33 cellular contexts compared by ENCODE assay signal in genomic region chr17:41499714-41500113, GRCh38. TPM values are rescaled to one million over a fixed set of nuclear protein-coding genes. Genes with fewer than 3 reads are reported as not detected.
A peak's percentile ranks its signal among the peaks of the same experiment; 100 is the strongest.
DNase-seq lines count a peak whose midpoint lies in the region; ATAC-seq, FAIRE-seq and TF ChIP-seq lines count a peak whose summit lies in the region.
"Had no signal": no experiment of that assay in that cellular context is flagged by ENCODE, and none has a peak within 500 bp of the region (broad histone marks: within the 10 kb centered on the region; RNA-seq: fewer than 3 reads in every experiment).

No MANE protein-coding gene starts in this region.

- no peak for FAIRE-seq in H1 (lab: Jason Lieb, UNC)

- peak overlapping the region; percentile 64 to 77 for H4K8ac ChIP-seq in IMR-90 (ENCODE audit: low read depth in 2 of 2, low read length in 2 of 2)
- H4K8ac ChIP-seq in H1 (ENCODE audit: extremely low read depth, insufficient read depth, low read length): no peak overlapping the region; the same call in 1 of the 2 replicates

- H3K9ac ChIP-seq in IMR-90 (ENCODE audit: low read depth, low read length): no peak overlapping the region
- no peak overlapping the region; a peak in 1 of 7 replicates for H3K9ac ChIP-seq in H1 (replicated peaks in 1 of 4; ENCODE audit: extremely low read depth in 1 of 4, low read depth in 3 of 4, low read length in 3 of 4)
- no peak overlapping the region for H3K9ac ChIP-seq in skeletal muscle satellite cell (ENCODE audit: low read depth, low read length)
- H3K9ac ChIP-seq: KMS-11 had no signal

- H2BK15ac ChIP-seq in IMR-90 (ENCODE audit: low read depth, low read length) (peak overlapping the region; percentile 64; the same call in 2 of the 3 replicates), H1 (ENCODE audit: low read length) (0 out of 2 replicates have a peak overlapping the region, but pooled peaks have one; percentile 40)

- peak overlapping the region; percentile 9 for H3K27ac ChIP-seq in CD8-positive, alpha-beta memory T cell (ENCODE audit: low read depth, low read length)
- H3K27ac ChIP-seq in IMR-90 (ENCODE audit: insufficient read depth, low read length): no peak overlapping the region; the same call in 1 of the 2 replicates
- H3K27ac ChIP-seq in H1 (ENCODE audit: low read depth, low read length): no peak overlapping the region
- H3K27ac ChIP-seq in upper lobe of left lung: peak overlapping the region in 2 of 4 donors; percentile 1 to 63
- H3K27ac ChIP-seq in transverse colon: no peak overlapping the region
- H3K27ac ChIP-seq: C4-2B, KMS-11, right lobe of liver, SJCRH30, tibial nerve, WERI-Rb-1 had no signal

- no peaks in the 10 kb centered on the region for H3K79me1 ChIP-seq in IMR-90 (ENCODE audit: low read depth in 1 of 2, low read length in 2 of 2)
- no peaks in the 10 kb centered on the region for H3K79me1 ChIP-seq in H1 (ENCODE audit: low read depth, low read length)

- H3K4me3 Mint-ChIP-seq in CD8-positive, alpha-beta memory T cell: no peak overlapping the region
- H3K4me3 Mint-ChIP-seq: neural crest cell had no signal

- no peak for TF ChIP-seq POLR2A in IMR-90 (IDR thresholded peaks at IDR 0.05; ENCODE audit: low read depth, low read length)
- no peak for TF ChIP-seq POLR2A in H1 (IDR thresholded peaks at IDR 0.05; ENCODE audit: control extremely low read depth in 1 of 2, low read depth in 2 of 2, low read length in 2 of 2)
- no peak for TF ChIP-seq POLR2A in upper lobe of left lung (IDR thresholded peaks at IDR 0.05)
- TF ChIP-seq POLR2A in transverse colon (IDR thresholded peaks at IDR 0.05): no peak

- H3K36me3 Mint-ChIP-seq in CD8-positive, alpha-beta memory T cell: no peaks in the 10 kb centered on the region
- H3K36me3 Mint-ChIP-seq: activated naive CD4-positive, alpha-beta T cell treated with anti-CD3 and anti-CD28 coated beads, Interleukin-2, amount 50 U/mL, for 72 hours had no signal

- no TSS peak for BruUV-seq in IMR-90 (replicated peaks; lab: Mats Ljungman, UMichigan)

- TF ChIP-seq EP300 in H1 (IDR thresholded peaks at IDR 0.05; ENCODE audit: borderline replicate concordance in 1 of 2, low read depth in 2 of 2, low read length in 2 of 2) (no peak), upper lobe of left lung (IDR thresholded peaks at IDR 0.05) (no peak), transverse colon (IDR thresholded peaks at IDR 0.05; ENCODE audit: low read depth) (no peak)

- H3K18ac ChIP-seq in IMR-90 (ENCODE audit: low read depth, low read length) (no peak overlapping the region), H1 (ENCODE audit: extremely low read depth, low read length) (peak overlapping the region; percentile 44)

- no peaks in the 10 kb centered on the region for H3K9me3 Mint-ChIP-seq in CD8-positive, alpha-beta memory T cell
- H3K9me3 Mint-ChIP-seq: activated naive CD4-positive, alpha-beta T cell treated with anti-CD3 and anti-CD28 coated beads, Interleukin-2, amount 50 U/mL, for 72 hours; neural crest cell had no signal

- H3K23ac ChIP-seq in IMR-90 (ENCODE audit: low read depth, low read length): peak overlapping the region; percentile 76; the same call in 1 of the 2 replicates
- no peak overlapping the region for H3K23ac ChIP-seq in H1 (ENCODE audit: insufficient read length)

- peak overlapping the region; percentile 99; the same call in 1 of the 2 replicates for H2BK12ac ChIP-seq in H1 (ENCODE audit: low read depth, low read length)

- in situ Hi-C loops in IMR-90 (cut with MboI; ENCODE audit: low sequenced_read_pairs) (no loop called here), transverse colon (cut with MboI; ENCODE audit: low pct_ligation_motif_present in 1 of 4, low pct_unique_long_range_greater_than_20kb in 1 of 4, low sequenced_read_pairs in 3 of 4) (no loop called here)

- no peak overlapping the region; the same call in 1 of the 2 replicates for H4K5ac ChIP-seq in IMR-90 (ENCODE audit: low read depth, low read length)
- H4K5ac ChIP-seq in H1 (ENCODE audit: insufficient read length, low read depth, low read length): no peak overlapping the region

- no peak for DNase-seq in CD8-positive, alpha-beta memory T cell
- DNase-seq in IMR-90: no peak
- no peak for DNase-seq in H1 (ENCODE audit: low read depth in 1 of 2, low spot score in 2 of 2)
- no peak for DNase-seq in HEK293T (ENCODE audit: extremely low spot score)
- no peak for DNase-seq in putamen (ENCODE audit: low spot score)
- DNase-seq in upper lobe of left lung: no peak
- no peak for DNase-seq in transverse colon
- DNase-seq: activated CD4-positive, alpha-beta T cell treated with anti-CD3 and anti-CD28 coated beads for 48 hours; activated CD8-positive, alpha-beta memory T cell treated with anti-CD3 and anti-CD28 coated beads for 24 hours; activated effector memory CD4-positive, alpha-beta T cell treated with Interleukin-2 at 50 U/mL for 16 hours; activated T-cell treated with anti-CD3 and anti-CD28 coated beads for 4 hours; anterior cingulate cortex; DMS79 treated with DMSO at 0.1 percent for 48 hours; GDM1; hypothalamus; MM.1S; NCI-H1436; NCI-H2081 treated with DMSO at 0.1 percent for 48 hours; NCI-H345; NCI-H69; right lobe of liver; SJCRH30; stimulated activated CD4-positive, alpha-beta T cell treated with anti-CD3 and anti-CD28 coated beads, Interleukin-4, amount 100 ng/mL, for 1 hour; WERI-Rb-1 had no signal

- CTCF ChIA-PET in CD8-positive, alpha-beta memory T cell (lab: Charles Lee): no interaction called here
- CTCF ChIA-PET in IMR-90 (lab: Yijun Ruan, JAX) (interaction anchor here (1.0 kb wide), 1 partner anchor 148 kb away, joined by 3 read pairs; no protein-coding TSS in a partner anchor), H1 (lab: Charles Lee; ENCODE audit: partially characterized antibody) (interaction anchor here (0.7 to 33.9 kb wide), 7 partner anchors 12 to 574 kb away, joined by 4 to 427 read pairs (median 8); partner anchors contain the start of gene KRT36), HEK293T (lab: Yijun Ruan, JAX) (interaction anchor here (0.9 kb wide), 1 partner anchor 149 kb away, joined by 3 read pairs; no protein-coding TSS in a partner anchor)

- TF ChIP-seq RAD21 in IMR-90 (IDR thresholded peaks at IDR 0.05; ENCODE audit: low read length) (no peak), H1 (IDR thresholded peaks at IDR 0.05 in 1 of 2, conservative IDR thresholded peaks at IDR 0.05 in 1 of 2; ENCODE audit: low read depth in 2 of 2, low read length in 2 of 2) (no peak)

- peak overlapping the region; percentile 12 for H2BK5ac ChIP-seq in IMR-90 (ENCODE audit: low read depth, low read length, poor library complexity, severe bottlenecking)
- peak overlapping the region; percentile 57; the same call in 1 of the 2 replicates for H2BK5ac ChIP-seq in H1 (ENCODE audit: low read depth, low read length)

- no peak overlapping the region for H3K4me3 ChIP-seq in CD8-positive, alpha-beta memory T cell (ENCODE audit: low read length)
- H3K4me3 ChIP-seq in IMR-90 (ENCODE audit: insufficient read depth, low read depth, low read length) (no peak overlapping the region), H1 (ENCODE audit: extremely low read depth in 1 of 4, insufficient read depth in 2 of 4, low read depth in 3 of 4, low read length in 4 of 4) (peak overlapping the region in 1 of 4 experiments; percentile 3; a peak in 1 of 8 replicates), skeletal muscle satellite cell (ENCODE audit: low read length) (no peak overlapping the region), upper lobe of left lung (no peak overlapping the region), transverse colon (no peak overlapping the region)
- H3K4me3 ChIP-seq: right lobe of liver, SJCRH30, tibial nerve had no signal

- intact Hi-C loops in IMR-90 (cut with micrococcal nuclease) (loop anchor here (5.0 kb wide), 1 partner anchor 437 kb away; the partner anchor contains the start of gene KRTAP2-3), transverse colon (cut with DNase I; ENCODE audit: low total_unique reads) (no loop called here)

- H3K56ac ChIP-seq in IMR-90 (ENCODE audit: extremely low read depth, insufficient read depth, low read length): no peak overlapping the region
- H3K56ac ChIP-seq in H1 (replicated peaks; ENCODE audit: insufficient read length, low read depth, low read length): no peak overlapping the region

- H2BK120ac ChIP-seq in IMR-90 (ENCODE audit: low read depth, low read length) (peak overlapping the region; percentile 91), H1 (replicated peaks; ENCODE audit: low read depth, low read length) (peak overlapping the region; percentile 24)

- H2BK20ac ChIP-seq in IMR-90 (ENCODE audit: low read depth, low read length) (peak overlapping the region; percentile 69), H1 (ENCODE audit: low read length) (peak overlapping the region; percentile 91)

- no peaks in the 10 kb centered on the region for H3K27me3 ChIP-seq in CD8-positive, alpha-beta memory T cell (ENCODE audit: insufficient read depth, low read length, poor library complexity, severe bottlenecking)
- H3K27me3 ChIP-seq in IMR-90 (ENCODE audit: control insufficient read depth, insufficient read depth, low read length) (no peaks in the 10 kb centered on the region), H1 (replicated peaks in 1 of 4; ENCODE audit: control insufficient read depth in 3 of 4, extremely low read depth in 1 of 4, insufficient read depth in 3 of 4, low read length in 3 of 4) (no peaks in the 10 kb centered on the region), skeletal muscle satellite cell (ENCODE audit: control insufficient read depth, insufficient read depth, low read length) (no peaks in the 10 kb centered on the region), upper lobe of left lung (no peaks in the 10 kb centered on the region), transverse colon (no peaks in the 10 kb centered on the region)
- H3K27me3 ChIP-seq: right lobe of liver, SJCRH30, tibial nerve had no signal

- POLR2A ChIA-PET in CD8-positive, alpha-beta memory T cell (lab: Charles Lee): no interaction called here
- POLR2A ChIA-PET in IMR-90 (lab: Charles Lee; ENCODE audit: unreplicated experiment) (no interaction called here), H1 (lab: Charles Lee; ENCODE audit: partially characterized antibody) (interaction anchor here (1.0 to 5.6 kb wide), 4 partner anchors 13 to 189 kb away, joined by 3 to 32 read pairs (median 9); partner anchors contain the start of genes EIF1 and KRT19), HEK293T (lab: Yijun Ruan, JAX) (no interaction called here)

- H3K36me3 ChIP-seq in CD8-positive, alpha-beta memory T cell (ENCODE audit: insufficient read depth, low read length): no peaks in the 10 kb centered on the region
- H3K36me3 ChIP-seq in IMR-90 (ENCODE audit: control insufficient read depth, insufficient read depth, low read length) (no peaks in the 10 kb centered on the region), H1 (ENCODE audit: control insufficient read depth in 2 of 4, insufficient read depth in 4 of 4, low read length in 3 of 4) (no peaks in the 10 kb centered on the region), skeletal muscle satellite cell (ENCODE audit: insufficient read depth, low read length) (no peaks in the 10 kb centered on the region), upper lobe of left lung (no peaks in the 10 kb centered on the region), transverse colon (no peaks in the 10 kb centered on the region)
- H3K36me3 ChIP-seq: right lobe of liver, SJCRH30, tibial nerve, WERI-Rb-1 had no signal

- H2AFZ ChIP-seq in IMR-90 (replicated peaks; ENCODE audit: low read length, poor library complexity) (peak overlapping the region; percentile 84), H1 (ENCODE audit: low read length) (no peak overlapping the region)

- peak overlapping the region; percentile 89 for H2AK9ac ChIP-seq in IMR-90 (replicated peaks; ENCODE audit: low read depth, low read length, poor library complexity)

- ATAC-seq in IMR-90 (ENCODE audit: low read depth) (no peak), upper lobe of left lung (ENCODE audit: low FRiP score in 2 of 2) (no peak)
- ATAC-seq: activated naive CD4-positive, alpha-beta T cell treated with anti-CD3 and anti-CD28 coated beads, Interleukin-2, amount 50 U/mL, for 72 hours had no signal

- peak overlapping the region in 1 of 8 donors; percentile 41 for H3K27ac Mint-ChIP-seq in CD8-positive, alpha-beta memory T cell
- H3K27ac Mint-ChIP-seq: progenitor cell of endocrine pancreas had no signal

- peaks cover 9% of the 10 kb centered on the region for H3K4me1 ChIP-seq in CD8-positive, alpha-beta memory T cell (ENCODE audit: insufficient read depth, low read length)
- H3K4me1 ChIP-seq in IMR-90 (ENCODE audit: control insufficient read depth, insufficient read depth, low read length) (peaks cover 16% of the 10 kb centered on the region), H1 (replicated peaks in 1 of 4; ENCODE audit: control insufficient read depth in 3 of 4, insufficient read depth in 4 of 4, low read length in 3 of 4) (peaks cover 0 to 19% (median 12%) of the 10 kb centered on the region in 4 experiments; a peak in 6 of 7 replicates), skeletal muscle satellite cell (ENCODE audit: control insufficient read depth, insufficient read depth, low read length) (peaks cover 24% of the 10 kb centered on the region), upper lobe of left lung (peaks cover 5 to 14% (median 9%) of the 10 kb centered on the region in 4 donors), transverse colon (no peaks in the 10 kb centered on the region)
- H3K4me1 ChIP-seq: right lobe of liver had no signal

- 83% methylated on average over 1 of the region's 5 CpGs; no CpG with 5 or more reads in 1 of the 2 experiments for WGBS in IMR-90 (ENCODE audit: extremely low coverage in 2 of 2, insufficient read length in 1 of 2), 2 experiments
- 81% methylated on average over 5 of the region's 5 CpGs; no CpG with 5 or more reads in 1 of the 2 experiments for WGBS in H1 (ENCODE audit: extremely low coverage in 1 of 2, insufficient coverage in 1 of 2, insufficient read length in 1 of 2, insufficient replicate concordance in 2 of 2, low coverage in 1 of 2, low lambda C conversion rate in 2 of 2, missing lambda C conversion rate in 1 of 2), 2 experiments
- WGBS in upper lobe of left lung, 2 donors: 81 to 83% methylated on average over 5 of the region's 5 CpGs
- WGBS in transverse colon (ENCODE audit: low coverage in 1 of 2), 2 donors: 82% methylated on average over 5 of the region's 5 CpGs; no CpG with 5 or more reads in 1 of the 2 donors

- TF ChIP-seq CTCF in IMR-90 (conservative IDR thresholded peaks at IDR 0.05; ENCODE audit: low read depth, low read length) (no peak), H1 (IDR thresholded peaks at IDR 0.05; ENCODE audit: control extremely low read depth in 1 of 3, insufficient read depth in 1 of 3, low read depth in 1 of 3, low read length in 3 of 3) (no peak), upper lobe of left lung (IDR thresholded peaks at IDR 0.05) (no peak), transverse colon (IDR thresholded peaks at IDR 0.05) (no peak)

- peaks cover 10 to 31% of the 10 kb centered on the region in 2 donors for H3K27me3 Mint-ChIP-seq in CD8-positive, alpha-beta memory T cell

- H3K14ac ChIP-seq in IMR-90 (replicated peaks; ENCODE audit: low read depth, low read length): peak overlapping the region; percentile 88
- H3K14ac ChIP-seq in H1 (ENCODE audit: insufficient read length): no peak overlapping the region

- H3K9me3 ChIP-seq in CD8-positive, alpha-beta memory T cell (ENCODE audit: low read length): no peaks in the 10 kb centered on the region
- H3K9me3 ChIP-seq in IMR-90 (ENCODE audit: control insufficient read depth, insufficient read depth, low read length) (no peaks in the 10 kb centered on the region), H1 (ENCODE audit: insufficient read depth in 2 of 2, low read depth in 1 of 2, low read length in 1 of 2) (no peaks in the 10 kb centered on the region), skeletal muscle satellite cell (replicated peaks; ENCODE audit: low read length) (no peaks in the 10 kb centered on the region), upper lobe of left lung (no peaks in the 10 kb centered on the region), transverse colon (no peaks in the 10 kb centered on the region)
- H3K9me3 ChIP-seq: right lobe of liver, SJCRH30, tibial nerve had no signal

- H3K4me2 ChIP-seq in IMR-90 (ENCODE audit: low read depth, low read length) (no peak overlapping the region), H1 (ENCODE audit: insufficient read depth in 1 of 2, low read depth in 2 of 2, low read length in 2 of 2) (peak overlapping the region; percentile 25 to 48; a peak in 2 of 4 replicates), skeletal muscle satellite cell (ENCODE audit: low read length) (peak overlapping the region; percentile 1)
- H3K4me2 ChIP-seq: KMS-11 had no signal

- H3K4ac ChIP-seq in IMR-90 (ENCODE audit: low read depth, low read length) (peak overlapping the region; percentile 86), H1 (replicated peaks; ENCODE audit: insufficient read length, low read depth, low read length) (no peak overlapping the region)

- dilution Hi-C loops in IMR-90 (cut with HindIII; ENCODE audit: low sequenced_read_pairs, unreplicated experiment): no loop called here

- H3K4me1 Mint-ChIP-seq in CD8-positive, alpha-beta memory T cell: peaks cover 5 to 9% (median 8%) of the 10 kb centered on the region in 3 donors

- H2AK5ac ChIP-seq in IMR-90 (ENCODE audit: low read depth, low read length) (peak overlapping the region; percentile 94), H1 (ENCODE audit: low read depth, low read length) (peak overlapping the region; percentile 58; the same call in 1 of the 2 replicates)

- H3K79me2 ChIP-seq in H1 (ENCODE audit: control insufficient read depth in 1 of 2, insufficient read depth in 2 of 2, low read length in 2 of 2): no peaks in the 10 kb centered on the region

- H4K20me1 ChIP-seq in IMR-90 (ENCODE audit: insufficient read depth, low read length): no peaks in the 10 kb centered on the region
- no peaks in the 10 kb centered on the region for H4K20me1 ChIP-seq in H1 (replicated peaks in 1 of 2; ENCODE audit: control insufficient read depth in 1 of 2, insufficient read depth in 2 of 2, low read length in 2 of 2)

- H3K9me1 ChIP-seq in IMR-90 (ENCODE audit: insufficient read depth, low read length): peaks cover 21% of the 10 kb centered on the region

- H4K91ac ChIP-seq in IMR-90 (ENCODE audit: insufficient read depth, low read depth, low read length): peak overlapping the region; percentile 86
- H4K91ac ChIP-seq in H1 (replicated peaks; ENCODE audit: insufficient read length, low read length): peak overlapping the region; percentile 93

- no peaks in the 10 kb centered on the region for H3K23me2 ChIP-seq in H1 (ENCODE audit: low read depth, low read length)

RNA-seq across cellular contexts. Expression of gene KRT13, which starts 5.7 kb away (rescaled TPM):
- total RNA-seq in CD8-positive, alpha-beta memory T cell: not detected
- polyA plus RNA-seq in CD8-positive, alpha-beta memory T cell: not detected
- 0.18 and 0.28 TPM in 2 replicates for total RNA-seq in IMR-90 (2012; rRNA removed)
- 0.56 and 0.60 TPM in 2 replicates for polyA plus RNA-seq in IMR-90 (2012; rRNA removed)
- 0.42 and 0.44 TPM in 2 replicates for polyA plus RNA-seq in IMR-90 (2012; cell fraction: cytosol; rRNA removed)
- 0.61 and 0.87 TPM in 2 replicates for polyA plus RNA-seq in IMR-90 (2012; cell fraction: nucleus; rRNA removed; ENCODE audit: low replicate concordance)
- total RNA-seq in H1 (2021; fragmentation: NEBNext Ultra II Directional; extraction: Animal tissue kit (Norgen Biotek cat#: 25700)): not detected in 2 replicates
- polyA plus RNA-seq in H1 (2011; rRNA removed): 0.09 and 0.17 TPM in 2 replicates
- not detected for polyA plus RNA-seq in H1 (2011; cell fraction: cytosol; rRNA removed)
- polyA plus RNA-seq in H1 (2011; cell fraction: nucleus; rRNA removed): not detected
- polyA plus RNA-seq in H1 (2012, experiment 1 of 2): not detected in 4 replicates
- not detected for polyA plus RNA-seq in H1 (2012, experiment 2 of 2)
- not detected for polyA plus RNA-seq in H1 (2013, experiment 1 of 2)
- not detected for polyA plus RNA-seq in H1 (2013, experiment 2 of 2)
- polyA minus RNA-seq in H1 (2011; rRNA and poly(A)+ RNA removed): not detected in 2 replicates
- not detected for polyA minus RNA-seq in H1 (2011; cell fraction: cytosol; rRNA and poly(A)+ RNA removed)
- not detected for polyA minus RNA-seq in H1 (2011; cell fraction: nucleus; rRNA and poly(A)+ RNA removed)
- total RNA-seq in skeletal muscle satellite cell (2012; rRNA removed): not detected in 2 replicates
- total RNA-seq in upper lobe of left lung: 10 to 100 TPM in 1 of 6 donors, 1 to 10 TPM in 5; 1.0 to 12.1 (median 7.2) TPM
- under 1 TPM in 1 of 4 donors, not detected in 3; 0.27 TPM for total RNA-seq in transverse colon
- total RNA-seq: activated naive CD4-positive, alpha-beta T cell treated with anti-CD3 and anti-CD28 coated beads, Interleukin-2, amount 50 U/mL, for 72 hours; glomerular endothelial cell; neural crest cell; progenitor cell of endocrine pancreas had no signal

RNA-seq across cellular contexts. Expression of gene KRT36, which starts 10.0 kb away (rescaled TPM):
- total RNA-seq in CD8-positive, alpha-beta memory T cell: not detected
- polyA plus RNA-seq in CD8-positive, alpha-beta memory T cell: not detected
- not detected in 2 replicates for total RNA-seq in IMR-90 (2012; rRNA removed)
- not detected in 2 replicates for polyA plus RNA-seq in IMR-90 (2012; rRNA removed)
- polyA plus RNA-seq in IMR-90 (2012; cell fraction: cytosol; rRNA removed): 0.03 TPM in 1 of 2 replicates, not detected in the other
- polyA plus RNA-seq in IMR-90 (2012; cell fraction: nucleus; rRNA removed; ENCODE audit: low replicate concordance): not detected in 2 replicates
- total RNA-seq in H1 (2021; fragmentation: NEBNext Ultra II Directional; extraction: Animal tissue kit (Norgen Biotek cat#: 25700)): not detected in 2 replicates
- not detected in 2 replicates for polyA plus RNA-seq in H1 (2011; rRNA removed)
- polyA plus RNA-seq in H1 (2011; cell fraction: cytosol; rRNA removed): not detected
- polyA plus RNA-seq in H1 (2011; cell fraction: nucleus; rRNA removed): not detected
- not detected in 4 replicates for polyA plus RNA-seq in H1 (2012, experiment 1 of 2)
- polyA plus RNA-seq in H1 (2012, experiment 2 of 2): not detected
- polyA plus RNA-seq in H1 (2013, experiment 1 of 2): not detected
- not detected for polyA plus RNA-seq in H1 (2013, experiment 2 of 2)
- not detected in 2 replicates for polyA minus RNA-seq in H1 (2011; rRNA and poly(A)+ RNA removed)
- not detected for polyA minus RNA-seq in H1 (2011; cell fraction: cytosol; rRNA and poly(A)+ RNA removed)
- not detected for polyA minus RNA-seq in H1 (2011; cell fraction: nucleus; rRNA and poly(A)+ RNA removed)
- total RNA-seq in skeletal muscle satellite cell (2012; rRNA removed): not detected in 2 replicates
- total RNA-seq in upper lobe of left lung: not detected
- total RNA-seq in transverse colon: not detected
- total RNA-seq: activated naive CD4-positive, alpha-beta T cell treated with anti-CD3 and anti-CD28 coated beads, Interleukin-2, amount 50 U/mL, for 72 hours; glomerular endothelial cell; neural crest cell; progenitor cell of endocrine pancreas; right lobe of liver; SJCRH30 had no signal

RNA-seq across cellular contexts. Expression of gene KRT35, which starts 18.8 kb away (rescaled TPM):
- total RNA-seq in CD8-positive, alpha-beta memory T cell: not detected
- not detected for polyA plus RNA-seq in CD8-positive, alpha-beta memory T cell
- total RNA-seq in IMR-90 (2012; rRNA removed): not detected in 2 replicates
- polyA plus RNA-seq in IMR-90 (2012; rRNA removed): not detected in 2 replicates
- polyA plus RNA-seq in IMR-90 (2012; cell fraction: cytosol; rRNA removed): not detected in 2 replicates
- polyA plus RNA-seq in IMR-90 (2012; cell fraction: nucleus; rRNA removed; ENCODE audit: low replicate concordance): not detected in 2 replicates
- not detected in 2 replicates for total RNA-seq in H1 (2021; fragmentation: NEBNext Ultra II Directional; extraction: Animal tissue kit (Norgen Biotek cat#: 25700))
- polyA plus RNA-seq in H1 (2011; rRNA removed): not detected in 2 replicates
- polyA plus RNA-seq in H1 (2011; cell fraction: cytosol; rRNA removed): not detected
- not detected for polyA plus RNA-seq in H1 (2011; cell fraction: nucleus; rRNA removed)
- not detected in 4 replicates for polyA plus RNA-seq in H1 (2012, experiment 1 of 2)
- polyA plus RNA-seq in H1 (2012, experiment 2 of 2): not detected
- not detected for polyA plus RNA-seq in H1 (2013, experiment 1 of 2)
- not detected for polyA plus RNA-seq in H1 (2013, experiment 2 of 2)
- polyA minus RNA-seq in H1 (2011; rRNA and poly(A)+ RNA removed): not detected in 2 replicates
- polyA minus RNA-seq in H1 (2011; cell fraction: cytosol; rRNA and poly(A)+ RNA removed): not detected
- polyA minus RNA-seq in H1 (2011; cell fraction: nucleus; rRNA and poly(A)+ RNA removed): not detected
- total RNA-seq in skeletal muscle satellite cell (2012; rRNA removed): not detected in 2 replicates
- total RNA-seq in upper lobe of left lung: not detected
- total RNA-seq in transverse colon: not detected
- total RNA-seq: activated naive CD4-positive, alpha-beta T cell treated with anti-CD3 and anti-CD28 coated beads, Interleukin-2, amount 50 U/mL, for 72 hours; bronchial epithelial cell; glomerular endothelial cell; neural crest cell; progenitor cell of endocrine pancreas; right lobe of liver; SJCRH30; tibial nerve had no signal

RNA-seq across cellular contexts. Expression of gene KRT15, which starts 19.0 kb away (rescaled TPM):
- not detected for total RNA-seq in CD8-positive, alpha-beta memory T cell
- polyA plus RNA-seq in CD8-positive, alpha-beta memory T cell: not detected
- total RNA-seq in IMR-90 (2012; rRNA removed): 2.9 and 3.6 TPM in 2 replicates
- polyA plus RNA-seq in IMR-90 (2012; rRNA removed): 5.3 and 7.6 TPM in 2 replicates
- polyA plus RNA-seq in IMR-90 (2012; cell fraction: cytosol; rRNA removed): 3.4 and 3.7 TPM in 2 replicates
- polyA plus RNA-seq in IMR-90 (2012; cell fraction: nucleus; rRNA removed; ENCODE audit: low replicate concordance): 17.3 and 18.6 TPM in 2 replicates
- total RNA-seq in H1 (2021; fragmentation: NEBNext Ultra II Directional; extraction: Animal tissue kit (Norgen Biotek cat#: 25700)): 0.13 and 0.21 TPM in 2 replicates
- 0.09 and 0.11 TPM in 2 replicates for polyA plus RNA-seq in H1 (2011; rRNA removed)
- polyA plus RNA-seq in H1 (2011; cell fraction: cytosol; rRNA removed): 0.16 TPM
- polyA plus RNA-seq in H1 (2011; cell fraction: nucleus; rRNA removed): 0.47 TPM
- polyA plus RNA-seq in H1 (2012, experiment 1 of 2): 0.17 to 0.40 TPM (median 0.23 TPM) in 4 replicates
- not detected for polyA plus RNA-seq in H1 (2012, experiment 2 of 2)
- 0.04 TPM for polyA plus RNA-seq in H1 (2013, experiment 1 of 2)
- 0.42 TPM for polyA plus RNA-seq in H1 (2013, experiment 2 of 2)
- polyA minus RNA-seq in H1 (2011; rRNA and poly(A)+ RNA removed): 0.20 and 0.25 TPM in 2 replicates
- not detected for polyA minus RNA-seq in H1 (2011; cell fraction: cytosol; rRNA and poly(A)+ RNA removed)
- polyA minus RNA-seq in H1 (2011; cell fraction: nucleus; rRNA and poly(A)+ RNA removed): 0.80 TPM
- 0.44 and 1.5 TPM in 2 replicates for total RNA-seq in skeletal muscle satellite cell (2012; rRNA removed)
- total RNA-seq in upper lobe of left lung: 10 to 100 TPM; 10.5 to 57.9 (median 19.2) TPM
- total RNA-seq in transverse colon: 10 to 100 TPM in 1 of 4 donors, 1 to 10 TPM in 2, under 1 TPM in 1; 0.80 to 17.6 (median 7.4) TPM
- total RNA-seq: activated naive CD4-positive, alpha-beta T cell treated with anti-CD3 and anti-CD28 coated beads, Interleukin-2, amount 50 U/mL, for 72 hours; neural crest cell; right lobe of liver had no signal

RNA-seq across cellular contexts. Expression of gene KRT19, which starts 28.4 kb away (rescaled TPM):
- total RNA-seq in CD8-positive, alpha-beta memory T cell: not detected
- not detected for polyA plus RNA-seq in CD8-positive, alpha-beta memory T cell
- total RNA-seq in IMR-90 (2012; rRNA removed) (14.7 and 18.1 TPM in 2 replicates), upper lobe of left lung (1,000 to 10,000 TPM in 1 of 6 donors, 100 to 1,000 TPM in 5; 235 to 1,101 (median 666) TPM), transverse colon (1,000 to 10,000 TPM in 3 of 4 donors, 100 to 1,000 TPM in 1; 788 to 3,666 (median 2,734) TPM)
- polyA plus RNA-seq in IMR-90 (2012; rRNA removed) (12.0 and 12.5 TPM in 2 replicates), H1 (2011; rRNA removed) (120 and 192 TPM in 2 replicates)
- 12.7 and 12.8 TPM in 2 replicates for polyA plus RNA-seq in IMR-90 (2012; cell fraction: cytosol; rRNA removed)
- 5.0 and 8.4 TPM in 2 replicates for polyA plus RNA-seq in IMR-90 (2012; cell fraction: nucleus; rRNA removed; ENCODE audit: low replicate concordance)
- 122 and 137 TPM in 2 replicates for total RNA-seq in H1 (2021; fragmentation: NEBNext Ultra II Directional; extraction: Animal tissue kit (Norgen Biotek cat#: 25700))
- 174 TPM for polyA plus RNA-seq in H1 (2011; cell fraction: cytosol; rRNA removed)
- 160 TPM for polyA plus RNA-seq in H1 (2011; cell fraction: nucleus; rRNA removed)
- polyA plus RNA-seq in H1 (2012, experiment 1 of 2): 117 to 161 TPM (median 152 TPM) in 4 replicates
- polyA plus RNA-seq in H1 (2012, experiment 2 of 2): 165 TPM
- 70.3 TPM for polyA plus RNA-seq in H1 (2013, experiment 1 of 2)
- polyA plus RNA-seq in H1 (2013, experiment 2 of 2): 64.2 TPM
- polyA minus RNA-seq in H1 (2011; rRNA and poly(A)+ RNA removed): 68.0 and 81.3 TPM in 2 replicates
- 95.6 TPM for polyA minus RNA-seq in H1 (2011; cell fraction: cytosol; rRNA and poly(A)+ RNA removed)
- 73.2 TPM for polyA minus RNA-seq in H1 (2011; cell fraction: nucleus; rRNA and poly(A)+ RNA removed)
- 3.1 and 12.4 TPM in 2 replicates for total RNA-seq in skeletal muscle satellite cell (2012; rRNA removed)
- total RNA-seq: activated naive CD4-positive, alpha-beta T cell treated with anti-CD3 and anti-CD28 coated beads, Interleukin-2, amount 50 U/mL, for 72 hours; SJCRH30 had no signal
